In genomic region chr6:31620586-31621319, GRCh38 we compare ENCODE assay signal across 8 cellular contexts. TPM values are rescaled to one million over a fixed set of nuclear protein-coding genes. Genes with fewer than 3 reads are reported as not detected.
DNase-seq lines count a peak whose midpoint lies in the region; ATAC-seq and TF ChIP-seq lines count a peak whose summit lies in the region.

Gene PRRC2A (plus strand): TSS chr6:31620715. CDS start chr6:31622790, 2,075 bp downstream.

- no peak for TF ChIP-seq CTCF in right atrium auricular region (IDR thresholded peaks at IDR 0.05)

- H3K9me3 Mint-ChIP-seq in activated naive CD8-positive, alpha-beta T cell treated with anti-CD3 and anti-CD28 coated beads, Interleukin-2, amount 50 U/mL, for 24 hours = no peaks in the 10 kb centered on the region

- H3K27me3 Mint-ChIP-seq in activated naive CD8-positive, alpha-beta T cell treated with anti-CD3 and anti-CD28 coated beads, Interleukin-2, amount 50 U/mL, for 24 hours = no peaks in the 10 kb centered on the region

- H3K36me3 ChIP-seq in right atrium auricular region = peaks cover 26% of the 10 kb centered on the region

- peak within 1 kb of the TSS; percentile 96 for H3K4me3 Mint-ChIP-seq in activated naive CD8-positive, alpha-beta T cell treated with anti-CD3 and anti-CD28 coated beads, Interleukin-2, amount 50 U/mL, for 24 hours

- peak within 1 kb of the TSS; percentile 93 to 99 for H3K27ac ChIP-seq in right atrium auricular region

- peak within 1 kb of the TSS; percentile 99 for H3K27ac Mint-ChIP-seq in activated naive CD8-positive, alpha-beta T cell treated with anti-CD3 and anti-CD28 coated beads, Interleukin-2, amount 50 U/mL, for 24 hours

- peak; percentile 52 for ATAC-seq in GM21737 (IDR thresholded peaks at IDR 0.05; ENCODE audit: unreplicated experiment)
- ATAC-seq in activated naive CD8-positive, alpha-beta T cell treated with anti-CD3 and anti-CD28 coated beads, Interleukin-2, amount 50 U/mL, for 24 hours = peak; percentile 70

- DNase-seq in EL (peak; percentile 81), SHP77 (lab: John Stamatoyannopoulos, UW) (peak; percentile 40 to 79), right atrium auricular region (ENCODE audit: low spot score) (no peak), retina (peak; percentile 87), T-helper 9 cell (no peak)
- peak; percentile 73 for DNase-seq in Jurkat, Clone E6-1 (ENCODE audit: low read depth, low spot score)
- peak; percentile 97 for DNase-seq in activated naive CD8-positive, alpha-beta T cell treated with anti-CD3 and anti-CD28 coated beads, Interleukin-2, amount 50 U/mL, for 24 hours

- H3K36me3 Mint-ChIP-seq in activated naive CD8-positive, alpha-beta T cell treated with anti-CD3 and anti-CD28 coated beads, Interleukin-2, amount 50 U/mL, for 24 hours (ENCODE audit: low read depth) = peaks cover 60% of the 10 kb centered on the region

- H3K4me3 ChIP-seq in Jurkat, Clone E6-1 (ENCODE audit: low read length) = peak within 1 kb of the TSS; percentile 95
- H3K4me3 ChIP-seq in right atrium auricular region = peak within 1 kb of the TSS; percentile 63 to 81

- H3K4me1 Mint-ChIP-seq in activated naive CD8-positive, alpha-beta T cell treated with anti-CD3 and anti-CD28 coated beads, Interleukin-2, amount 50 U/mL, for 24 hours = peaks cover 53% of the 10 kb centered on the region

- H3K27me3 ChIP-seq in right atrium auricular region = no peaks in the 10 kb centered on the region

- H3K4me1 ChIP-seq in right atrium auricular region = peaks cover 0 to 18% of the 10 kb centered on the region in 2 donors

- no peaks in the 10 kb centered on the region for H3K9me3 ChIP-seq in right atrium auricular region

RNA-seq across cellular contexts. Expression of gene PRRC2A, which starts in this region (rescaled TPM):
- 180 TPM for polyA plus RNA-seq in Jurkat, Clone E6-1 (2012; ENCODE audit: insufficient read depth, insufficient read length)
- total RNA-seq in right atrium auricular region = 10 to 100 TPM; 61.0 to 96.7 TPM

Comparison
In these comparisons a context has a peak if more than half of its experiments do, and no peak if none do; other contexts are left out.
1. DNase-seq: peak in EL (single experiment), Jurkat, Clone E6-1 (single experiment), SHP77 (2 of 2), activated naive CD8-positive, alpha-beta T cell treated with anti-CD3 and anti-CD28 coated beads, Interleukin-2, amount 50 U/mL, for 24 hours (single experiment) and retina (single experiment); none in right atrium auricular region (single experiment) and T-helper 9 cell (single experiment).